In genomic region chr19:47024502-47024901, GRCh38 we compare ENCODE assay signal across 32 cellular contexts. TPM values are rescaled to one million over a fixed set of nuclear protein-coding genes. Genes with fewer than 3 reads are reported as not detected.
"Had no signal": no experiment of that assay in that cellular context is flagged by ENCODE, and none has a peak within 500 bp of the region (broad histone marks: within the 10 kb centered on the region; RNA-seq: fewer than 3 reads in every experiment).

No MANE protein-coding gene starts in this region.

- H3K9ac ChIP-seq: parathyroid adenoma had no signal

- H3K9me3 Mint-ChIP-seq: naive thymus-derived CD8-positive, alpha-beta T cell; natural killer cell treated with Interleukin-12 subunit alpha and Interleukin-12 subunit beta and Interleukin-15 and Interleukin-18, amount 100 ng/mL, for 72 hours; nephron progenitor cell; neural crest cell; stimulated activated memory B cell treated with anti-CD40 and anti-IgM and Interleukin-4, amounts not matched to agents 10 μg/mL and 1 μg/mL and 100 μg/mL, for 72 hours; stimulated activated naive CD8-positive, alpha-beta T cell treated with anti-CD3 and anti-CD28 coated beads, Interleukin-15, amount 100 ng/mL, for 72 hours; type B pancreatic cell had no signal

- H3K9me3 ChIP-seq: neutrophil, ovary, psoas muscle, spleen, suprapubic skin, testis, tibial artery, transverse colon, upper lobe of right lung, uterus had no signal

- DNase-seq: naive thymus-derived CD8-positive, alpha-beta T cell; nephron progenitor cell; nucleus accumbens; ovary; posterior cingulate gyrus; psoas muscle; right cardiac atrium; spleen; stimulated activated CD4-positive, alpha-beta T cell treated with anti-CD3 and anti-CD28 coated beads, Interleukin-12 subunit alpha, Interleukin-12 subunit beta, amount 100 ng/mL, for 4 hours; stimulated activated CD4-positive, alpha-beta T cell treated with anti-CD3 and anti-CD28 coated beads, Interleukin-1b, Interleukin-23, amount 100 ng/mL, for 48 hours; stimulated activated CD4-positive, alpha-beta T cell treated with anti-CD3 and anti-CD28 coated beads, Interleukin-4, amount 100 ng/mL, for 1 hour; stimulated activated CD4-positive, alpha-beta T cell treated with anti-CD3 and anti-CD28 coated beads, Interleukin-4, amount 100 ng/mL, for 4 hours; stimulated activated CD8-positive, alpha-beta memory T cell treated with anti-CD3 and anti-CD28 coated beads, Interleukin-4, amount 100 ng/mL, for 48 hours; stimulated activated naive CD4-positive, alpha-beta T cell; stimulated activated naive CD8-positive, alpha-beta T cell treated with anti-CD3 and anti-CD28 coated beads, Interleukin-15, amount 100 ng/mL, for 72 hours; stimulated activated naive CD8-positive, alpha-beta T cell treated with anti-CD3 and anti-CD28 coated beads, Interleukin-15, Interleukin-2, amounts not matched to agents 100 U/mL and 50 U/mL, for 24 hours; substantia nigra; testis; tibial artery; transverse colon; upper lobe of right lung; uterus had no signal

- H3K27me3 ChIP-seq: testis had no signal

- H2AFZ ChIP-seq: parathyroid adenoma had no signal

- H3K36me3 ChIP-seq: neutrophil, ovary, spleen, suprapubic skin, tibial artery, transverse colon, upper lobe of right lung, uterus had no signal

- H3K4me3 ChIP-seq: ovary, psoas muscle, skin epidermis, smooth muscle cell, spleen, suprapubic skin, testis, tibial artery, transverse colon, upper lobe of right lung, uterus had no signal

- H3K27ac ChIP-seq: neutrophil, ovary, parathyroid adenoma, psoas muscle, skin epidermis, spleen, suprapubic skin, testis, tibial artery, transverse colon, upper lobe of right lung, uterus had no signal

- H3K4me1 ChIP-seq: parathyroid adenoma had no signal

- ATAC-seq: naive thymus-derived CD8-positive, alpha-beta T cell; natural killer cell treated with Interleukin-12 subunit alpha and Interleukin-12 subunit beta and Interleukin-15 and Interleukin-18, amount 100 ng/mL, for 72 hours; psoas muscle; right cardiac atrium; sciatic nerve; stimulated activated memory B cell treated with anti-CD40 and anti-IgM and Interleukin-4, amounts not matched to agents 10 μg/mL and 1 μg/mL and 100 μg/mL, for 72 hours; stimulated activated naive CD8-positive, alpha-beta T cell treated with anti-CD3 and anti-CD28 coated beads, Interleukin-15, amount 100 ng/mL, for 72 hours; stimulated activated naive CD8-positive, alpha-beta T cell treated with anti-CD3 and anti-CD28 coated beads, Interleukin-15, Interleukin-2, amounts not matched to agents 100 U/mL and 50 U/mL, for 24 hours; upper lobe of right lung had no signal

- H3K36me3 Mint-ChIP-seq: naive thymus-derived CD8-positive, alpha-beta T cell; natural killer cell treated with Interleukin-12 subunit alpha and Interleukin-12 subunit beta and Interleukin-15 and Interleukin-18, amount 100 ng/mL, for 72 hours; stimulated activated memory B cell treated with anti-CD40 and anti-IgM and Interleukin-4, amounts not matched to agents 10 μg/mL and 1 μg/mL and 100 μg/mL, for 72 hours; type B pancreatic cell had no signal

- H3K4me2 ChIP-seq: smooth muscle cell had no signal

- H3K4me3 Mint-ChIP-seq: naive thymus-derived CD8-positive, alpha-beta T cell; natural killer cell treated with Interleukin-12 subunit alpha and Interleukin-12 subunit beta and Interleukin-15 and Interleukin-18, amount 100 ng/mL, for 72 hours; nephron progenitor cell; neural crest cell; stimulated activated memory B cell treated with anti-CD40 and anti-IgM and Interleukin-4, amounts not matched to agents 10 μg/mL and 1 μg/mL and 100 μg/mL, for 72 hours; stimulated activated naive CD8-positive, alpha-beta T cell treated with anti-CD3 and anti-CD28 coated beads, Interleukin-15, amount 100 ng/mL, for 72 hours; type B pancreatic cell had no signal

RNA-seq across cellular contexts. Expression of gene NPAS1, which starts 4.9 kb away (rescaled TPM):
- total RNA-seq: natural killer cell treated with Interleukin-12 subunit alpha and Interleukin-12 subunit beta and Interleukin-15 and Interleukin-18, amount 100 ng/mL, for 72 hours; uterus had no signal
